Comparison of ENCODE assay signal across 11 cellular contexts in genomic region chr15:73318463-73319351, GRCh38. TPM values are rescaled to one million over a fixed set of nuclear protein-coding genes. Genes with fewer than 3 reads are reported as not detected.
DNase-seq lines count a peak whose midpoint lies in the region; ATAC-seq and TF ChIP-seq lines count a peak whose summit lies in the region.
"Had no signal": no experiment of that assay in that cellular context is flagged by ENCODE, and none has a peak within 500 bp of the region (broad histone marks: within the 10 kb centered on the region; RNA-seq: fewer than 3 reads in every experiment).

No MANE protein-coding gene starts in this region.

- ATAC-seq in Right ventricle myocardium superior (ENCODE audit: poor library complexity): peak; percentile 16
- ATAC-seq in stimulated activated naive CD8-positive, alpha-beta T cell treated with anti-CD3 and anti-CD28 coated beads, Interleukin-15, amount 100 ng/mL, for 72 hours: peak; percentile 64
- ATAC-seq in psoas muscle: no peak
- ATAC-seq in GM18520 (IDR thresholded peaks at IDR 0.05; ENCODE audit: unreplicated experiment): no peak

- no peaks in the 10 kb centered on the region for H3K9me3 Mint-ChIP-seq in stimulated activated naive CD8-positive, alpha-beta T cell treated with anti-CD3 and anti-CD28 coated beads, Interleukin-15, amount 100 ng/mL, for 72 hours

- no peaks in the 10 kb centered on the region for H3K4me1 ChIP-seq in right atrium auricular region
- no peaks in the 10 kb centered on the region for H3K4me1 ChIP-seq in OCI-LY7 (ENCODE audit: insufficient read depth, low read length, poor library complexity, severe bottlenecking)
- no peaks in the 10 kb centered on the region for H3K4me1 ChIP-seq in iPS-20b (ENCODE audit: insufficient read depth, low read length)
- no peaks in the 10 kb centered on the region for H3K4me1 ChIP-seq in psoas muscle
- H3K4me1 ChIP-seq: uterus had no signal

- H3K36me3 ChIP-seq in right atrium auricular region: peaks cover 6% of the 10 kb centered on the region
- no peaks in the 10 kb centered on the region for H3K36me3 ChIP-seq in OCI-LY7 (ENCODE audit: insufficient read depth, low read length)
- H3K36me3 ChIP-seq in iPS-20b (ENCODE audit: insufficient read depth, low read depth, low read length): no peaks in the 10 kb centered on the region; the same call in 1 of the 2 replicates
- H3K36me3 ChIP-seq in psoas muscle (ENCODE audit: insufficient read depth in 1 of 2, low read depth in 1 of 2): no peaks in the 10 kb centered on the region
- H3K36me3 ChIP-seq: uterus had no signal

- no peak overlapping the region for H3K9ac ChIP-seq in iPS-20b (ENCODE audit: low read depth, low read length)

- H3K27ac ChIP-seq in right atrium auricular region: no peak overlapping the region
- H3K27ac ChIP-seq in OCI-LY7 (ENCODE audit: low read depth, low read length, poor library complexity, severe bottlenecking): no peak overlapping the region
- no peak overlapping the region for H3K27ac ChIP-seq in iPS-20b (ENCODE audit: low read length)
- H3K27ac ChIP-seq in psoas muscle: no peak overlapping the region
- H3K27ac ChIP-seq: uterus had no signal

- no peaks in the 10 kb centered on the region for H3K27me3 ChIP-seq in right atrium auricular region
- peaks cover 10% of the 10 kb centered on the region for H3K27me3 ChIP-seq in iPS-20b (ENCODE audit: insufficient read depth, low read length)
- H3K27me3 ChIP-seq in psoas muscle (ENCODE audit: insufficient read depth in 3 of 3, low read length in 2 of 3): peaks cover 0 to 17% (median 2%) of the 10 kb centered on the region in 3 donors
- H3K27me3 ChIP-seq: uterus had no signal

- DNase-seq in Right ventricle myocardium superior (no peak), right atrium auricular region (ENCODE audit: low spot score) (no peak), OCI-LY7 (ENCODE audit: low spot score) (peak; percentile 21), psoas muscle (no peak), NCI-H2081 treated with DMSO at 0.1 percent for 48 hours (lab: John Stamatoyannopoulos, UW) (no peak)
- DNase-seq in stimulated activated naive CD8-positive, alpha-beta T cell treated with anti-CD3 and anti-CD28 coated beads, Interleukin-15, amount 100 ng/mL, for 72 hours: peak in 1 of 2 donors; percentile 34
- DNase-seq: activated gamma-delta T cell, uterus had no signal

- H3K4me2 ChIP-seq in OCI-LY7 (ENCODE audit: low read length): no peak overlapping the region

- H2AFZ ChIP-seq in OCI-LY7 (ENCODE audit: low read length): no peak overlapping the region

- POLR2A ChIA-PET in OCI-LY7 (lab: Charles Lee): interaction anchor here (0.7 kb wide), 1 partner anchor 174 kb away, joined by 5 read pairs; no protein-coding TSS in a partner anchor

- H3K4me3 ChIP-seq in right atrium auricular region: no peak overlapping the region
- H3K4me3 ChIP-seq in OCI-LY7 (ENCODE audit: low read depth, low read length, poor library complexity, severe bottlenecking): no peak overlapping the region
- peak overlapping the region; percentile 38; the same call in 1 of the 2 replicates for H3K4me3 ChIP-seq in iPS-20b (ENCODE audit: low read length)
- no peak overlapping the region for H3K4me3 ChIP-seq in psoas muscle
- H3K4me3 ChIP-seq: uterus had no signal

- no TSS peak for BruUV-seq in OCI-LY7 (replicated peaks; lab: Mats Ljungman, UMichigan)

- CTCF ChIA-PET in OCI-LY7 (lab: Charles Lee; ENCODE audit: unreplicated experiment): no interaction called here

- no peaks in the 10 kb centered on the region for H4K20me1 ChIP-seq in OCI-LY7 (ENCODE audit: insufficient read depth, low read length)

- no peaks in the 10 kb centered on the region for H3K79me2 ChIP-seq in OCI-LY7 (ENCODE audit: insufficient read depth, low read depth, low read length)

- H3K4me3 Mint-ChIP-seq in stimulated activated naive CD8-positive, alpha-beta T cell treated with anti-CD3 and anti-CD28 coated beads, Interleukin-15, amount 100 ng/mL, for 72 hours: no peak overlapping the region

- WGBS in psoas muscle, 3 donors: 19 to 21% (median 20%) methylated on average over 34 to 42 of the region's 42 CpGs

- H3K27ac Mint-ChIP-seq in stimulated activated naive CD8-positive, alpha-beta T cell treated with anti-CD3 and anti-CD28 coated beads, Interleukin-15, amount 100 ng/mL, for 72 hours: no peak overlapping the region

- intact Hi-C loops in Right ventricle myocardium superior (cut with DNase I) (no loop called here), OCI-LY7 (cut with micrococcal nuclease; ENCODE audit: unreplicated experiment) (no loop called here), psoas muscle (cut with DNase I) (no loop called here)

- H3K9me3 ChIP-seq in right atrium auricular region (no peaks in the 10 kb centered on the region), OCI-LY7 (ENCODE audit: low read length) (no peaks in the 10 kb centered on the region), iPS-20b (ENCODE audit: insufficient read depth, low read depth, low read length) (no peaks in the 10 kb centered on the region), psoas muscle (no peaks in the 10 kb centered on the region)
- H3K9me3 ChIP-seq: uterus had no signal

- no peaks in the 10 kb centered on the region for H3K9me2 ChIP-seq in OCI-LY7 (ENCODE audit: insufficient read depth, low read length)

- TF ChIP-seq CTCF in right atrium auricular region (IDR thresholded peaks at IDR 0.05) (no peak), OCI-LY7 (conservative IDR thresholded peaks at IDR 0.05; ENCODE audit: low read length) (no peak), psoas muscle (IDR thresholded peaks at IDR 0.05) (no peak)

- H3K27me3 Mint-ChIP-seq in stimulated activated naive CD8-positive, alpha-beta T cell treated with anti-CD3 and anti-CD28 coated beads, Interleukin-15, amount 100 ng/mL, for 72 hours: peaks cover 44% of the 10 kb centered on the region

- H3K4me1 Mint-ChIP-seq in stimulated activated naive CD8-positive, alpha-beta T cell treated with anti-CD3 and anti-CD28 coated beads, Interleukin-15, amount 100 ng/mL, for 72 hours: peaks cover 19% of the 10 kb centered on the region

RNA-seq across cellular contexts. Expression of gene HCN4, which starts 50.1 kb away (rescaled TPM):
- total RNA-seq in Right ventricle myocardium superior (16.6 TPM), right atrium auricular region (10 to 100 TPM in 1 of 2 donors, 1 to 10 TPM in 1; 6.9 to 45.3 TPM), OCI-LY7 (2022) (not detected in 2 replicates), psoas muscle (not detected)
- not detected in 2 replicates for total RNA-seq in OCI-LY7 (2014; rRNA removed; shearing (Covaris generic))
- polyA plus RNA-seq in psoas muscle: not detected
- total RNA-seq: SK-MEL-5 had no signal

Comparison
In these comparisons a context has a peak if more than half of its experiments do, and no peak if none do; other contexts are left out.
1. ATAC-seq: peak in Right ventricle myocardium superior (single experiment) and stimulated activated naive CD8-positive, alpha-beta T cell treated with anti-CD3 and anti-CD28 coated beads, Interleukin-15, amount 100 ng/mL, for 72 hours (single experiment); none in psoas muscle (0 of 4) and GM18520 (single experiment).
2. RNA of gene HCN4, which starts 50.1 kb away (total RNA-seq): 6.9 to 45.3 TPM in right atrium auricular region and 16.6 TPM in Right ventricle myocardium superior (single experiment); not detected in OCI-LY7 and not detected in psoas muscle; every median in the first group is over 4 times any median in the second.